Comparison of ENCODE assay signal across 29 cellular contexts in the genomic region with DNA sequence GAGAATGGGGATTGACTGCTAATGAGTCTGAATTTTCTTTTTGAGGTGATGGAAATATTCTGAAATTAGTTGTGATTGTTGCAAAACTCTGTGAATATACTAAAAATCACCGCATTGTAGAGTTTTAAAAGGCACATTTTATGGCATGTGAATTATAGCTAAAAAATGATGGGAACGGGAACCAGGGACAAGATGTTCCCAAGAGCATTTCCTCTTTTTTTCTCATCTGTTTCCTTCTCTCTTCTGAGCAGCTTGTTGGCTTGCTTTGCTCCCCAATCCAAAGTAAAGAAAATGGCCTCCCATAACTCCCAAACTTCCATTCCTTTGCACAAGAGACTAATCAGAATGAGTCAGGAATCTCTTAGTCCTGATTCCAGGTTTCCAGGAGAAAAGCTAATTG.
"Had no signal": no experiment of that assay in that cellular context is flagged by ENCODE, and none has a peak within 500 bp of the region (broad histone marks: within the 10 kb centered on the region; RNA-seq: fewer than 3 reads in every experiment).

No MANE protein-coding gene starts in this region.

- DNase-seq: activated CD4-positive, alpha-beta T cell treated with anti-CD3 and anti-CD28 coated beads for 1 hour; activated CD4-positive, alpha-beta T cell treated with anti-CD3 and anti-CD28 coated beads for 48 hours; activated CD4-positive, alpha-beta T cell treated with anti-CD3 and anti-CD28 coated beads, Interleukin-2, amount 50 U/mL, for 4 hours; activated CD4-positive, CD25-positive, alpha-beta regulatory T cell; activated CD8-positive, alpha-beta T cell treated with anti-CD3 and anti-CD28 coated beads for 36 hours; activated effector memory CD4-positive, alpha-beta T cell treated with anti-CD3 and anti-CD28 coated beads, Interleukin-2, amount 50 U/mL, for 16 hours; activated naive CD4-positive, alpha-beta T cell; activated naive CD4-positive, alpha-beta T cell treated with anti-CD3 and anti-CD28 coated beads, Interleukin-2, amount 50 U/mL, for 16 hours; activated naive CD8-positive, alpha-beta T cell treated with anti-CD3 and anti-CD28 coated beads for 36 hours; activated T-cell treated with anti-CD3 and anti-CD28 coated beads, Interleukin-2, amount 50 U/mL, for 1 hour; activated T-cell treated with anti-CD3 and anti-CD28 coated beads, Interleukin-2, amount 50 U/mL, for 72 hours; amniotic stem cell; NCI-H1092; NCI-H1436 treated with DMSO at 0.1 percent for 48 hours; NCI-H1694 treated with DMSO at 0.1 percent for 48 hours; NCI-H2029; NCI-H345; NCI-H524 treated with DMSO at 0.1 percent for 48 hours; PC-9; SW 1271; T-helper 1 cell; T-helper 2 cell; T-helper 9 cell; WERI-Rb-1 had no signal

- H3K9me3 ChIP-seq: ascending aorta had no signal

- H3K4me1 ChIP-seq: ascending aorta had no signal

- H3K36me3 ChIP-seq: ascending aorta, cardiac muscle cell, WERI-Rb-1 had no signal

- H3K4me3 ChIP-seq: ascending aorta, cardiac muscle cell, PC-9 had no signal

- H3K27me3 ChIP-seq: ascending aorta, cardiac muscle cell had no signal

- H3K27ac ChIP-seq: ascending aorta, cardiac muscle cell, PC-9, RWPE1, WERI-Rb-1 had no signal

- ATAC-seq: activated CD8-positive, alpha-beta T cell treated with anti-CD3 and anti-CD28 coated beads for 36 hours; activated T-cell treated with anti-CD3 and anti-CD28 coated beads, Interleukin-2, amount 50 U/mL, for 72 hours; activated T-helper 17 cell treated with anti-CD3 and anti-CD28 coated beads, Interleukin-2, amount 50 U/mL, for 72 hours; Right ventricle myocardium inferior had no signal
